ENCODE assay signal across 34 cellular contexts in genomic region chr6:8943073-8943472, GRCh38.
"Had no signal": no experiment of that assay in that cellular context is flagged by ENCODE, and none has a peak within 500 bp of the region (broad histone marks: within the 10 kb centered on the region; RNA-seq: fewer than 3 reads in every experiment).

No MANE protein-coding gene starts in this region.

- H3K27ac Mint-ChIP-seq: activated B cell treated with CpG ODN at 0.5 μM for 24 hours; activated CD8-positive, alpha-beta T cell treated with anti-CD3 and anti-CD28 coated beads for 36 hours; activated naive CD8-positive, alpha-beta T cell; activated T-helper 17 cell treated with anti-CD3 and anti-CD28 coated beads, Interleukin-2, amount 50 U/mL, for 72 hours; effector memory CD8-positive, alpha-beta T cell; T-helper 17 cell; T-helper 2 cell treated with Interferon-gamma antibody and Interleukin-4, amounts not matched to agents 5 μg/mL and 100 μg/mL, for 36 hours had no signal

- H3K36me3 Mint-ChIP-seq: activated naive CD8-positive, alpha-beta T cell had no signal

- ATAC-seq: activated CD4-positive, CD25-positive, alpha-beta regulatory T cell treated with anti-CD3 and anti-CD28 coated beads, Interleukin-2, amount 50 U/mL, for 24 hours; activated CD8-positive, alpha-beta T cell treated with anti-CD3 and anti-CD28 coated beads for 36 hours; activated T-cell treated with anti-CD3 and anti-CD28 coated beads, Interleukin-2, amount 50 U/mL, for 4 hours; activated T-helper 17 cell treated with anti-CD3 and anti-CD28 coated beads, Interleukin-2, amount 50 U/mL, for 72 hours; effector memory CD8-positive, alpha-beta T cell; foreskin keratinocyte; gastrocnemius medialis; T-helper 17 cell had no signal

- DNase-seq: activated B cell treated with CpG ODN at 0.5 μM for 24 hours; activated CD4-positive, alpha-beta T cell treated with anti-CD3 and anti-CD28 coated beads for 48 hours; activated CD4-positive, alpha-beta T cell treated with anti-CD3 and anti-CD28 coated beads, Interleukin-2, amount 50 U/mL, for 1 hour; activated CD4-positive, alpha-beta T cell treated with anti-CD3 and anti-CD28 coated beads, Interleukin-2, amount 50 U/mL, for 48 hours; activated CD8-positive, alpha-beta memory T cell treated with anti-CD3 and anti-CD28 coated beads for 24 hours; activated CD8-positive, alpha-beta T cell treated with anti-CD3 and anti-CD28 coated beads for 36 hours; activated effector memory CD4-positive, alpha-beta T cell treated with Interleukin-2 at 50 U/mL for 16 hours; activated gamma-delta T cell treated with Interleukin-2 at 50 U/mL for 16 hours; activated naive CD4-positive, alpha-beta T cell treated with anti-CD3 and anti-CD28 coated beads, Interleukin-2, amount 50 U/mL, for 16 hours; activated naive CD4-positive, alpha-beta T cell treated with Interleukin-2 at 50 U/mL for 16 hours; activated T-cell treated with anti-CD3 and anti-CD28 coated beads, Interleukin-2, amount 50 U/mL, for 4 hours; amniotic stem cell; anterior cingulate cortex; brain microvascular endothelial cell; cortex of kidney; dermis blood vessel endothelial cell; effector CD4-positive, alpha-beta T cell; effector memory CD8-positive, alpha-beta T cell; erythroblast; foreskin keratinocyte; gastrocnemius medialis; glutamatergic neuron; T-helper 1 cell; T-helper 17 cell; T1000; WERI-Rb-1 had no signal

- H3K27me3 ChIP-seq: brain microvascular endothelial cell, esophagus muscularis mucosa, foreskin keratinocyte, gastrocnemius medialis had no signal

- H3K4me3 Mint-ChIP-seq: activated B cell treated with CpG ODN at 0.5 μM for 24 hours; activated CD8-positive, alpha-beta T cell treated with anti-CD3 and anti-CD28 coated beads for 36 hours; activated naive CD8-positive, alpha-beta T cell; activated T-cell treated with anti-CD3 and anti-CD28 coated beads, Interleukin-2, amount 50 U/mL, for 4 hours; activated T-helper 17 cell treated with anti-CD3 and anti-CD28 coated beads, Interleukin-2, amount 50 U/mL, for 72 hours; central memory CD8-positive, alpha-beta T cell; effector memory CD8-positive, alpha-beta T cell; T-helper 17 cell; T-helper 2 cell treated with Interferon-gamma antibody and Interleukin-4, amounts not matched to agents 5 μg/mL and 100 μg/mL, for 36 hours had no signal

- H3K4me3 ChIP-seq: esophagus muscularis mucosa, gastrocnemius medialis had no signal

- FAIRE-seq: astrocyte, bronchial epithelial cell had no signal

- H3K27me3 Mint-ChIP-seq: activated B cell treated with CpG ODN at 0.5 μM for 24 hours; activated CD8-positive, alpha-beta T cell treated with anti-CD3 and anti-CD28 coated beads for 36 hours; activated T-helper 17 cell treated with anti-CD3 and anti-CD28 coated beads, Interleukin-2, amount 50 U/mL, for 72 hours; central memory CD8-positive, alpha-beta T cell; effector memory CD8-positive, alpha-beta T cell; T-helper 17 cell had no signal

- H3K4me1 ChIP-seq: esophagus muscularis mucosa, foreskin keratinocyte, gastrocnemius medialis had no signal

- H3K27ac ChIP-seq: brain microvascular endothelial cell, esophagus muscularis mucosa, foreskin keratinocyte, gastrocnemius medialis, WERI-Rb-1 had no signal

- H3K4me1 Mint-ChIP-seq: activated B cell treated with CpG ODN at 0.5 μM for 24 hours; activated T-helper 17 cell treated with anti-CD3 and anti-CD28 coated beads, Interleukin-2, amount 50 U/mL, for 72 hours; central memory CD8-positive, alpha-beta T cell; T-helper 17 cell had no signal

- H3K9me3 ChIP-seq: esophagus muscularis mucosa, gastrocnemius medialis had no signal

- H3K9me3 Mint-ChIP-seq: activated B cell treated with CpG ODN at 0.5 μM for 24 hours; activated CD8-positive, alpha-beta T cell treated with anti-CD3 and anti-CD28 coated beads for 36 hours; activated T-cell treated with anti-CD3 and anti-CD28 coated beads, Interleukin-2, amount 50 U/mL, for 4 hours; central memory CD8-positive, alpha-beta T cell; T-helper 2 cell treated with Interferon-gamma antibody and Interleukin-4, amounts not matched to agents 5 μg/mL and 100 μg/mL, for 36 hours had no signal

- H3K36me3 ChIP-seq: brain microvascular endothelial cell, esophagus muscularis mucosa, gastrocnemius medialis, WERI-Rb-1 had no signal
